ENCODE assay signal across 8 cellular contexts in the genomic region with DNA sequence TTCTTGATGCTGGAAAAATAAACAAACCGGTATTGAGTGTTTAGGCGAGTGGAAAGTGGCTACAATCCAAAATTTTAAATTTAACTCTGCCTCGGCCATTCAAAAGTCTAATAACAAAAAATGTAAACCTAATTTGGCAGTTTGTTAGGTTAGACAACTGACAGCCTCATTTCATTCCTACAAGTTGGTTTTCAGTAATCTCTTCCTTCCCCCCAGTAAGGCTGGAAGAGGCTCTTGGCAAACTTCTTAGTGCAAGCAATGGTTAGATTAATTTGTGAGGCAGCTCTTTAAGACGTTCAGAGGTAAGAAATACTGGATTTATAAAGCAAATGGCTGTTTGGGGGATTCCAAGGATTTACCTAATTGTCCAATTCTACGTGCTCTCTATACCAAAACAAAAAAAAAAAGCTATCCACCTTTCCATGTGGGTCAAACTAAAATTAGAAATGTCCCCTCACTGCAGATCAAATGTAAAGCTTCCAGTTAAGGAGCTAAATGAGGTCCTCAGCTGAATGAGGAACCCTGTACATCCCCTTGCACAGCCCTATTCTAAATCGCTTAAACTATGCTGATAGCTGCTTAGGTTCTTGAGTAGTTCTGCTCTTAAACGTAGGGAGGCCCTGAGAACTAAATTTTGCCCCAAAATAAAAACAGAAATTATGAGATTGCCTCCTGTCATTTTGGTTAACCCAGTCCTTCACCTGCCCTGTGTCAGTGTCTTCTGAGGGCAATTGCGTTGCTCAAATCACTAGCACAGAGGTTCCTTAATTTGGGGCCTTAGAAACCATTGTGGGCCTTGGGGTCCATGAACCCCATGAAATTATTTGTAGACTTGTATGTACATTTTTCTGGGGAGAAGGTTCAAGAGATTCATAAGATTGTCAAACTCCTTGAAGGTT. TPM values are rescaled to one million over a fixed set of nuclear protein-coding genes. Genes with fewer than 3 reads are reported as not detected.
DNase-seq lines count a peak whose midpoint lies in the region; ATAC-seq, FAIRE-seq and TF ChIP-seq lines count a peak whose summit lies in the region.

No MANE protein-coding gene starts in this region.

- POLR2A ChIA-PET in naive thymus-derived CD8-positive, alpha-beta T cell (lab: Charles Lee), result interaction anchor here (0.6 to 11.0 kb wide), 12 partner anchors 9 to 1030 kb away, joined by 3 to 676 read pairs (median 32); partner anchors contain the start of genes ACBD4, FMNL1, HEXIM2 and NMT1

- H3K9ac ChIP-seq in BLaER1, result peak overlapping the region; percentile 85

- H3K4me3 ChIP-seq in BLaER1, result peak overlapping the region; percentile 83
- H3K4me3 ChIP-seq in bronchial epithelial cell (ENCODE audit: low read depth, low read length), result peak overlapping the region; percentile 70

- H3K27me3 Mint-ChIP-seq in naive thymus-derived CD8-positive, alpha-beta T cell, result peaks cover 0 to 3% (median 0%) of the 10 kb centered on the region in 5 donors

- no peak for ATAC-seq in naive thymus-derived CD8-positive, alpha-beta T cell
- no peak for ATAC-seq in GM18861 (IDR thresholded peaks at IDR 0.05; ENCODE audit: unreplicated experiment)

- no peaks in the 10 kb centered on the region for H3K27me3 ChIP-seq in BLaER1
- no peaks in the 10 kb centered on the region for H3K27me3 ChIP-seq in bronchial epithelial cell (ENCODE audit: control insufficient read depth, insufficient read depth, low read length)

- H3K4me1 Mint-ChIP-seq in naive thymus-derived CD8-positive, alpha-beta T cell, result peaks cover 34 to 59% (median 50%) of the 10 kb centered on the region in 4 donors

- peak overlapping the region; percentile 31 to 98 (median 74) for H3K4me3 Mint-ChIP-seq in naive thymus-derived CD8-positive, alpha-beta T cell

- no peak overlapping the region for H3K27ac ChIP-seq in BLaER1

- H3K4me1 ChIP-seq in BLaER1, result peaks cover 39% of the 10 kb centered on the region

- no peak for TF ChIP-seq CTCF in bronchial epithelial cell (IDR thresholded peaks at IDR 0.05; ENCODE audit: insufficient read depth, low read length, severe bottlenecking)

- H3K9me3 ChIP-seq in BLaER1, result no peaks in the 10 kb centered on the region

- peak overlapping the region; percentile 55 to 95 (median 85) for H3K27ac Mint-ChIP-seq in naive thymus-derived CD8-positive, alpha-beta T cell

- H3K9me3 Mint-ChIP-seq in naive thymus-derived CD8-positive, alpha-beta T cell, result no peaks in the 10 kb centered on the region

- no peak for FAIRE-seq in bronchial epithelial cell (lab: Jason Lieb, UNC)

- H4K20me1 ChIP-seq in BLaER1, result peaks cover 34% of the 10 kb centered on the region

- H3K4me2 ChIP-seq in BLaER1, result peak overlapping the region; percentile 95

- DNase-seq in Kasumi-1 (lab: John Stamatoyannopoulos, UW) (peak; percentile 38 to 66), bronchial epithelial cell (ENCODE audit: low read depth) (no peak), NCI-H446 treated with DMSO at 0.1 percent for 48 hours (lab: John Stamatoyannopoulos, UW) (no peak), retina (no peak), medulla oblongata (ENCODE audit: extremely low spot score) (no peak)
- no peak for DNase-seq in naive thymus-derived CD8-positive, alpha-beta T cell

- no peaks in the 10 kb centered on the region for H3K36me3 ChIP-seq in BLaER1
- no peaks in the 10 kb centered on the region for H3K36me3 ChIP-seq in bronchial epithelial cell (ENCODE audit: control insufficient read depth, insufficient read depth, low read length)

- peaks cover 0 to 2% (median 0%) of the 10 kb centered on the region in 3 donors for H3K36me3 Mint-ChIP-seq in naive thymus-derived CD8-positive, alpha-beta T cell

RNA-seq across cellular contexts. Expression of gene HEXIM1, which starts 2.9 kb away (rescaled TPM):
- 7.1 and 12.5 TPM in 2 replicates for total RNA-seq in bronchial epithelial cell
- total RNA-seq in naive thymus-derived CD8-positive, alpha-beta T cell, result 10 to 100 TPM; 34.3 to 35.1 TPM
- 1 to 10 TPM; 4.9 to 6.8 (median 5.4) TPM for polyA plus RNA-seq in naive thymus-derived CD8-positive, alpha-beta T cell

RNA-seq across cellular contexts. Expression of gene HEXIM2, which starts 10.5 kb away (rescaled TPM):
- 4.1 and 4.7 TPM in 2 replicates for total RNA-seq in bronchial epithelial cell
- total RNA-seq in naive thymus-derived CD8-positive, alpha-beta T cell, result 1 to 10 TPM; 3.4 to 4.4 TPM
- polyA plus RNA-seq in naive thymus-derived CD8-positive, alpha-beta T cell, result 1 to 10 TPM; 2.6 to 3.6 (median 3.3) TPM

RNA-seq across cellular contexts. Expression of gene ACBD4, which starts 15.7 kb away (rescaled TPM):
- total RNA-seq in bronchial epithelial cell, result 6.1 and 8.7 TPM in 2 replicates
- 10 to 100 TPM; 39.4 to 48.5 TPM for total RNA-seq in naive thymus-derived CD8-positive, alpha-beta T cell
- 10 to 100 TPM; 10.5 to 17.4 (median 11.7) TPM for polyA plus RNA-seq in naive thymus-derived CD8-positive, alpha-beta T cell

RNA-seq across cellular contexts. Expression of gene PLCD3, which starts 18.8 kb away (rescaled TPM):
- total RNA-seq in bronchial epithelial cell, result 33.9 and 44.0 TPM in 2 replicates
- total RNA-seq in naive thymus-derived CD8-positive, alpha-beta T cell, result 1 to 10 TPM; 1.6 to 4.0 TPM
- under 1 TPM; 0.35 to 0.65 (median 0.56) TPM for polyA plus RNA-seq in naive thymus-derived CD8-positive, alpha-beta T cell

Comparison
In these comparisons a context has a peak if more than half of its experiments do, and no peak if none do; other contexts are left out.
1. DNase-seq: peak in Kasumi-1 (2 of 2); none in bronchial epithelial cell (single experiment), naive thymus-derived CD8-positive, alpha-beta T cell (0 of 10), NCI-H446 treated with DMSO at 0.1 percent for 48 hours (single experiment), retina (single experiment) and medulla oblongata (single experiment).